8 cellular contexts compared by ENCODE assay signal in the genomic region with DNA sequence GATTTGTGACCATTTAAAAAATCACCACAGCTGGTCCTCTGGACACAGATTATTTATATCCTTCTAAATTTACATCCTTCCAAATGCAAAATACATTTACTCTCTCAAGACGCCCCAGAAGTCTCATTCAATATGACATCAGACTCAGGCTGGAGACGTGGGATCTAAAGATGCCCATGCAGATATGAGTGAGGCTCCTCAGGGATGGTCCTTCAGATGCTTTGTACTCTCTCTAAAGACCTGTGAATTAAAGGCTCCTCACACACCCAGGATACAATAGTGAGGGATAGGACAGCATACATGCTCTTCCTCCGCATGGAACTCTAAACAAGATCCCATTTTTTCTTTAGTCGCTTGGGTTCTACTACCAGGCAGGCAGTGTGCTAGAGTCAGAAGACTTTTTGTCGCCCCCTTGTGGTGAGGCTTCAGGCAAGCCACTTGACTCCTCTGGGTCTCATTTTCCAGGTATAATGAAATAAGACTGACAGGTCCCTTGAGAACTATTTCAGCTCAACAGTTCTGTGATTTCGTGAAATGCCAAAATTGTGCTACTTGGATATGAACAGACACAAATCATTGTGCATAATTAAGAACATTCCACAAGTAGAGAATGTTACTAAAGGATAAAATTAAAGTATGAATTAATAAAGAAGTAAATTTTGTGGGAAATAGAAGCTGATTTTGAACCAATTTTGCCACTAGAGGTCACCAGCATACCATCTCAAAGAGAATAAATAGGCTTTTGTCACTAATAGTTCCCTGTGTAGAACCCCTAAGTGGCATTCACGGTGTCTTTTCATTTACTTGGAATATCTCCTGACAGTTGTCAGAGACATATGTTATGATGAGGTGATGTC. TPM values are rescaled to one million over a fixed set of nuclear protein-coding genes. Genes with fewer than 3 reads are reported as not detected.
DNase-seq lines count a peak whose midpoint lies in the region; ATAC-seq and TF ChIP-seq lines count a peak whose summit lies in the region.

No MANE protein-coding gene starts in this region.

- H3K4me2 ChIP-seq in GM23248 (ENCODE audit: unreplicated experiment) = no peak overlapping the region
- no peak overlapping the region for H3K4me2 ChIP-seq in Karpas-422 (ENCODE audit: low read depth, low read length, poor library complexity, severe bottlenecking)
- H3K4me2 ChIP-seq in neuronal stem cell (ENCODE audit: insufficient read depth, low read length, poor library complexity, severe bottlenecking) = no peak overlapping the region

- H3K23ac ChIP-seq in neuronal stem cell (ENCODE audit: low read depth, low read length, poor library complexity) = no peak overlapping the region

- H2AK5ac ChIP-seq in neuronal stem cell (ENCODE audit: low read depth, low read length) = no peak overlapping the region

- H3K4ac ChIP-seq in neuronal stem cell (ENCODE audit: low read length) = no peak overlapping the region

- H4K20me1 ChIP-seq in GM23248 (ENCODE audit: insufficient read depth) (no peaks in the 10 kb centered on the region), Karpas-422 (ENCODE audit: insufficient read depth, low read depth, low read length) (no peaks in the 10 kb centered on the region)

- no peak for TF ChIP-seq EP300 in suprapubic skin (IDR thresholded peaks at IDR 0.05)

- POLR2A ChIA-PET in Panc1 (lab: Charles Lee) = interaction anchor here (0.7 kb wide), 1 partner anchor 249 kb away, joined by 3 read pairs; no protein-coding TSS in a partner anchor

- TF ChIP-seq POLR2A in suprapubic skin (IDR thresholded peaks at IDR 0.05) = no peak

- H3K14ac ChIP-seq in neuronal stem cell (ENCODE audit: low read length) = no peak overlapping the region

- H3K4me3 ChIP-seq in GM23248 = no peak overlapping the region
- no peak overlapping the region for H3K4me3 ChIP-seq in Karpas-422 (ENCODE audit: low read length)
- no peak overlapping the region for H3K4me3 ChIP-seq in Panc1 (ENCODE audit: low read depth in 2 of 2, low read length in 2 of 2)
- no peak overlapping the region for H3K4me3 ChIP-seq in neuronal stem cell (ENCODE audit: low read length in 2 of 2)
- H3K4me3 ChIP-seq in suprapubic skin = no peak overlapping the region

- no TSS peak for BruUV-seq in Panc1 (replicated peaks; lab: Mats Ljungman, UMichigan)

- CTCF ChIA-PET in Panc1 (lab: Charles Lee) = interaction anchor here (0.5 to 1.6 kb wide), 8 partner anchors 9 to 408 kb away, joined by 3 to 5 read pairs (median 4); partner anchors contain the start of gene CLGN

- H3K9me3 ChIP-seq in GM23248 (ENCODE audit: low read depth) (no peaks in the 10 kb centered on the region), Karpas-422 (ENCODE audit: low read length) (no peaks in the 10 kb centered on the region), Panc1 (ENCODE audit: control insufficient read depth, insufficient read depth, low read depth, low read length) (no peaks in the 10 kb centered on the region), neuronal stem cell (replicated peaks in 1 of 2; ENCODE audit: control insufficient read depth in 2 of 2, insufficient read depth in 1 of 2, low read depth in 1 of 2, low read length in 2 of 2) (no peaks in the 10 kb centered on the region), suprapubic skin (no peaks in the 10 kb centered on the region)

- H2BK5ac ChIP-seq in neuronal stem cell (ENCODE audit: low read length) = no peak overlapping the region

- in situ Hi-C loops in GM23248 (cut with MboI) = loop anchor here (10.0 to 25.0 kb wide), 3 partner anchors 253 to 778 kb away; partner anchors contain the start of gene RNF150
- in situ Hi-C loops in Panc1 (cut with HindIII; ENCODE audit: low pct_unique_long_range_greater_than_20kb, low sequenced_read_pairs) = no loop called here

- 28 to 30% methylated on average over 7 of the region's 7 CpGs for WGBS in GM23248 (ENCODE audit: low coverage in 1 of 2, low lambda C conversion rate in 2 of 2, missing lambda C conversion rate in 2 of 2), 2 experiments
- WGBS in neuronal stem cell (ENCODE audit: extremely low coverage in 2 of 2, insufficient read length in 2 of 2, insufficient replicate concordance in 1 of 2), 2 donors = no CpG with 5 or more reads among the region's 7 CpGs
- 20% methylated on average over 7 of the region's 7 CpGs for WGBS in suprapubic skin

- peak; percentile 86 for DNase-seq in ELR (ENCODE audit: low read depth)
- DNase-seq in GM23248 = peak; percentile 85
- DNase-seq in Karpas-422 = peak; percentile 94
- DNase-seq in Panc1 (ENCODE audit: low read depth, low spot score) = peak; percentile 63
- peak; percentile 81 for DNase-seq in activated T-cell treated with anti-CD3 and anti-CD28 coated beads, Interleukin-2, amount 50 U/mL, for 48 hours
- peak; percentile 82 for DNase-seq in fibroblast of peridontal ligament (ENCODE audit: extremely low read depth)
- DNase-seq in neuronal stem cell (ENCODE audit: low spot score) = peak; percentile 83
- DNase-seq in suprapubic skin (ENCODE audit: low spot score in 2 of 2) = peak; percentile 79 to 82

- H3K18ac ChIP-seq in neuronal stem cell (ENCODE audit: low read length) = no peak overlapping the region

- peak; percentile 99 for ATAC-seq in Panc1

- no peak overlapping the region for H2BK12ac ChIP-seq in neuronal stem cell (ENCODE audit: low read length)

- H3F3A ChIP-seq in GM23248 (ENCODE audit: insufficient read depth) = no peaks in the 10 kb centered on the region

- H4K91ac ChIP-seq in neuronal stem cell (ENCODE audit: low read depth, low read length, poor library complexity) = no peak overlapping the region

- H2AFZ ChIP-seq in GM23248 (no peak overlapping the region), Karpas-422 (ENCODE audit: low read length) (no peak overlapping the region), neuronal stem cell (ENCODE audit: low read length) (no peak overlapping the region)

- H3K9ac ChIP-seq in GM23248 (no peak overlapping the region), Karpas-422 (ENCODE audit: low read length) (no peak overlapping the region), neuronal stem cell (ENCODE audit: low read depth, low read length, poor library complexity) (no peak overlapping the region)

- intact Hi-C loops in Panc1 (cut with micrococcal nuclease; ENCODE audit: unreplicated experiment) = loop anchor here (1.0 to 5.0 kb wide), 2 partner anchors 251 to 493 kb away; no protein-coding TSS in a partner anchor

- H3K27ac ChIP-seq in GM23248 (no peak overlapping the region), Karpas-422 (ENCODE audit: low read length) (no peak overlapping the region), Panc1 (ENCODE audit: low read length) (no peak overlapping the region), neuronal stem cell (replicated peaks; ENCODE audit: low read length) (no peak overlapping the region), suprapubic skin (no peak overlapping the region)

- H3K79me1 ChIP-seq in neuronal stem cell (ENCODE audit: low read depth, low read length) = no peaks in the 10 kb centered on the region

- no peak overlapping the region for H4K8ac ChIP-seq in neuronal stem cell (ENCODE audit: low read depth, low read length)

- no peak overlapping the region for H2BK15ac ChIP-seq in neuronal stem cell (ENCODE audit: low read length)

- TF ChIP-seq CTCF in Panc1 (IDR thresholded peaks at IDR 0.05) (peak; percentile 86), suprapubic skin (IDR thresholded peaks at IDR 0.05) (peak; percentile 78 to 81)

- no peak overlapping the region for H2BK120ac ChIP-seq in neuronal stem cell (ENCODE audit: low read depth, low read length)

- H3K4me1 ChIP-seq in GM23248 (ENCODE audit: insufficient read depth) (no peaks in the 10 kb centered on the region), Karpas-422 (ENCODE audit: low read length) (no peaks in the 10 kb centered on the region), Panc1 (ENCODE audit: control insufficient read depth, insufficient read depth, low read length) (no peaks in the 10 kb centered on the region), neuronal stem cell (ENCODE audit: control insufficient read depth in 2 of 2, insufficient read depth in 1 of 2, low read depth in 1 of 2, low read length in 2 of 2) (peaks cover 2 to 4% of the 10 kb centered on the region in 2 donors), suprapubic skin (peaks cover 3% of the 10 kb centered on the region)

- H3K9me2 ChIP-seq in GM23248 (ENCODE audit: insufficient read depth) (no peaks in the 10 kb centered on the region), Karpas-422 (replicated peaks; ENCODE audit: insufficient read depth, low read length) (no peaks in the 10 kb centered on the region)

- H3K79me2 ChIP-seq in GM23248 (ENCODE audit: insufficient read depth) = no peaks in the 10 kb centered on the region
- H3K79me2 ChIP-seq in Karpas-422 (ENCODE audit: low read length) = no peaks in the 10 kb centered on the region

- H3K36me3 ChIP-seq in GM23248 (ENCODE audit: low read depth) (no peaks in the 10 kb centered on the region), Karpas-422 (ENCODE audit: insufficient read depth, low read length) (no peaks in the 10 kb centered on the region), Panc1 (ENCODE audit: control insufficient read depth, insufficient read depth, low read length) (no peaks in the 10 kb centered on the region), neuronal stem cell (replicated peaks in 1 of 2; ENCODE audit: control insufficient read depth in 2 of 2, insufficient read depth in 2 of 2, low read length in 2 of 2) (no peaks in the 10 kb centered on the region), suprapubic skin (no peaks in the 10 kb centered on the region)

- peaks cover 7% of the 10 kb centered on the region; the same call in 1 of the 2 replicates for H3K27me3 ChIP-seq in GM23248 (replicated peaks; ENCODE audit: insufficient read depth)
- no peaks in the 10 kb centered on the region for H3K27me3 ChIP-seq in Karpas-422 (ENCODE audit: low read length)
- H3K27me3 ChIP-seq in Panc1 (ENCODE audit: control insufficient read depth, insufficient read depth, low read length) = no peaks in the 10 kb centered on the region
- H3K27me3 ChIP-seq in neuronal stem cell (ENCODE audit: control insufficient read depth in 3 of 3, insufficient read depth in 3 of 3, low read depth in 1 of 3, low read length in 3 of 3) = no peaks in the 10 kb centered on the region
- H3K27me3 ChIP-seq in suprapubic skin = peaks cover 4% of the 10 kb centered on the region

RNA-seq across cellular contexts. Expression of gene SCOC, which starts 13.6 kb away (rescaled TPM):
- 92.4 and 104 TPM in 2 replicates for total RNA-seq in GM23248 (2014; rRNA removed; shearing (Covaris generic))
- 120 and 124 TPM in 2 replicates for polyA plus RNA-seq in GM23248 (2016; fragmentation: Nextera tagmentation; extraction: Ambion mirVana)
- 12.2 and 41.8 TPM in 2 replicates for total RNA-seq in Karpas-422 (2014; rRNA removed; shearing (Covaris generic); ENCODE audit: low replicate concordance)
- total RNA-seq in Panc1 (2021; ENCODE audit: unreplicated experiment) (30.2 TPM), suprapubic skin (10 to 100 TPM; 26.9 to 42.9 (median 34.4) TPM)
- 16.9 TPM for polyA plus RNA-seq in Panc1 (2012; ENCODE audit: insufficient read length)
- polyA plus RNA-seq in neuronal stem cell (2013, experiment 1 of 2) = 60.4 TPM
- polyA plus RNA-seq in neuronal stem cell (2013, experiment 2 of 2) = 61.6 TPM
